ENCODE assay signal across 17 cellular contexts in genomic region chr4:113472864-113473263, GRCh38.
A peak's percentile ranks its signal among the peaks of the same experiment; 100 is the strongest.
DNase-seq lines count a peak whose midpoint lies in the region; ATAC-seq and TF ChIP-seq lines count a peak whose summit lies in the region.
"Had no signal": no experiment of that assay in that cellular context is flagged by ENCODE, and none has a peak within 500 bp of the region (broad histone marks: within the 10 kb centered on the region; RNA-seq: fewer than 3 reads in every experiment).

No MANE protein-coding gene starts in this region.

- no peaks in the 10 kb centered on the region for H3K27me3 ChIP-seq in fibroblast of lung (ENCODE audit: control insufficient read depth, insufficient read depth, low read length)
- H3K27me3 ChIP-seq: BLaER1 had no signal

- H3K36me3 Mint-ChIP-seq in glutamatergic neuron (ENCODE audit: unreplicated experiment), result peaks cover 8% of the 10 kb centered on the region

- H3K9me3 ChIP-seq in HEK293 (ENCODE audit: control insufficient read depth, insufficient read depth, low read depth, low read length) (no peaks in the 10 kb centered on the region), fibroblast of lung (ENCODE audit: control insufficient read depth, insufficient read depth, low read depth, low read length) (peaks cover 2% of the 10 kb centered on the region)

- H3K27ac Mint-ChIP-seq in glutamatergic neuron (ENCODE audit: unreplicated experiment), result no peak overlapping the region

- no peaks in the 10 kb centered on the region for H3K79me2 ChIP-seq in fibroblast of lung (ENCODE audit: control insufficient read depth, insufficient read depth, low read length)

- no peak for ATAC-seq in GM18505 (IDR thresholded peaks at IDR 0.05; ENCODE audit: unreplicated experiment)
- ATAC-seq: SK-N-SH treated with all-trans-retinoic acid at 6 μM for 48 hours had no signal

- H3K4me3 ChIP-seq in HEK293 (ENCODE audit: low read depth, low read length) (no peak overlapping the region), fibroblast of lung (replicated peaks in 1 of 4; ENCODE audit: control extremely low read depth in 1 of 4, insufficient read depth in 1 of 4, low read depth in 3 of 4, low read length in 4 of 4) (no peak overlapping the region), coronary artery (no peak overlapping the region)
- H3K4me3 ChIP-seq: BLaER1, HAP-1 had no signal

- H2AFZ ChIP-seq in fibroblast of lung (ENCODE audit: low read length), result no peak overlapping the region

- peaks cover 2% of the 10 kb centered on the region for H3K9me3 Mint-ChIP-seq in glutamatergic neuron (ENCODE audit: unreplicated experiment)

- H3K9ac ChIP-seq in fibroblast of lung (ENCODE audit: insufficient read depth, low read length), result no peak overlapping the region
- H3K9ac ChIP-seq: BLaER1 had no signal

- TF ChIP-seq POLR2A in GM18505 (IDR thresholded peaks at IDR 0.05; ENCODE audit: borderline replicate concordance, extremely low read depth, insufficient read depth, insufficient read length), result no peak

- TF ChIP-seq CTCF in HEK293 (tag by site-specific recombination; IDR thresholded peaks at IDR 0.05), result no peak
- no peak for TF ChIP-seq CTCF in fibroblast of lung (conservative IDR thresholded peaks at IDR 0.05 in 1 of 2, IDR thresholded peaks at IDR 0.05 in 1 of 2; ENCODE audit: low read depth in 1 of 2, low read length in 2 of 2)
- TF ChIP-seq CTCF in glutamatergic neuron (IDR thresholded peaks at IDR 0.05; ENCODE audit: partially characterized antibody, unreplicated experiment), result no peak
- TF ChIP-seq CTCF in coronary artery (IDR thresholded peaks at IDR 0.05), result no peak

- H3K4me1 ChIP-seq in HEK293 (ENCODE audit: control insufficient read depth, insufficient read depth, low read length), result no peaks in the 10 kb centered on the region
- peaks cover 17% of the 10 kb centered on the region for H3K4me1 ChIP-seq in fibroblast of lung (ENCODE audit: control insufficient read depth, extremely low read depth, insufficient read depth, low read length)
- H3K4me1 ChIP-seq: BLaER1 had no signal

- H3K36me3 ChIP-seq in HEK293 (ENCODE audit: control insufficient read depth in 2 of 2, insufficient read depth in 1 of 2, low read length in 2 of 2), result no peaks in the 10 kb centered on the region
- H3K36me3 ChIP-seq in fibroblast of lung (ENCODE audit: control insufficient read depth, insufficient read depth, low read length), result no peaks in the 10 kb centered on the region
- H3K36me3 ChIP-seq: HAP-1 had no signal

- DNase-seq in NCI-H446 treated with DMSO at 0.1 percent for 48 hours (lab: John Stamatoyannopoulos, UW), result peak; percentile 10
- no peak for DNase-seq in fibroblast of lung (ENCODE audit: low read depth in 2 of 2)
- DNase-seq in renal cortical epithelial cell (ENCODE audit: low read depth), result peak; percentile 65
- DNase-seq in glutamatergic neuron, result no peak
- no peak for DNase-seq in coronary artery (ENCODE audit: low spot score)
- DNase-seq in NCI-H2171 (lab: John Stamatoyannopoulos, UW), result no peak
- DNase-seq: EL, KBM-7, NCI-H1048, NCI-H187, SHP77 had no signal

- CTCF ChIA-PET in HEK293 (lab: Yijun Ruan, JAX), result no interaction called here

- no peak overlapping the region for H3K27ac ChIP-seq in HEK293 (ENCODE audit: extremely low read depth, low read depth, low read length)
- peak overlapping the region; percentile 45 for H3K27ac ChIP-seq in fibroblast of lung (ENCODE audit: insufficient read depth, low read length)
- no peak overlapping the region for H3K27ac ChIP-seq in coronary artery
- H3K27ac ChIP-seq: BLaER1, HL-60 had no signal

- no peaks in the 10 kb centered on the region for H4K20me1 ChIP-seq in fibroblast of lung (ENCODE audit: control insufficient read depth, extremely low read depth, insufficient read depth, low read length)
- H4K20me1 ChIP-seq: BLaER1 had no signal

- H3K27me3 Mint-ChIP-seq in glutamatergic neuron (ENCODE audit: unreplicated experiment), result peaks cover 2% of the 10 kb centered on the region

- H3K4me1 Mint-ChIP-seq in glutamatergic neuron (ENCODE audit: low read depth, unreplicated experiment), result peaks cover 13% of the 10 kb centered on the region

- POLR2A ChIA-PET in HEK293 (lab: Yijun Ruan, JAX), result no interaction called here

- no peak overlapping the region for H3K4me2 ChIP-seq in fibroblast of lung (ENCODE audit: extremely low read depth, insufficient read depth, low read length)
- H3K4me2 ChIP-seq: BLaER1 had no signal

- no peak overlapping the region for H3K4me3 Mint-ChIP-seq in glutamatergic neuron (ENCODE audit: unreplicated experiment)

TF ChIP-seq in HEK293, 187 proteins besides CTCF, POLR2A, EP300 and RAD21:
- peak; percentile 10; the same call in 1 of the 2 replicates for TF ChIP-seq FEZF1 (tag by site-specific recombination; IDR thresholded peaks at IDR 0.05)
- TF ChIP-seq OVOL3 (tag by site-specific recombination; IDR thresholded peaks at IDR 0.05), result no peak
- TF ChIP-seq, protein P1, sequence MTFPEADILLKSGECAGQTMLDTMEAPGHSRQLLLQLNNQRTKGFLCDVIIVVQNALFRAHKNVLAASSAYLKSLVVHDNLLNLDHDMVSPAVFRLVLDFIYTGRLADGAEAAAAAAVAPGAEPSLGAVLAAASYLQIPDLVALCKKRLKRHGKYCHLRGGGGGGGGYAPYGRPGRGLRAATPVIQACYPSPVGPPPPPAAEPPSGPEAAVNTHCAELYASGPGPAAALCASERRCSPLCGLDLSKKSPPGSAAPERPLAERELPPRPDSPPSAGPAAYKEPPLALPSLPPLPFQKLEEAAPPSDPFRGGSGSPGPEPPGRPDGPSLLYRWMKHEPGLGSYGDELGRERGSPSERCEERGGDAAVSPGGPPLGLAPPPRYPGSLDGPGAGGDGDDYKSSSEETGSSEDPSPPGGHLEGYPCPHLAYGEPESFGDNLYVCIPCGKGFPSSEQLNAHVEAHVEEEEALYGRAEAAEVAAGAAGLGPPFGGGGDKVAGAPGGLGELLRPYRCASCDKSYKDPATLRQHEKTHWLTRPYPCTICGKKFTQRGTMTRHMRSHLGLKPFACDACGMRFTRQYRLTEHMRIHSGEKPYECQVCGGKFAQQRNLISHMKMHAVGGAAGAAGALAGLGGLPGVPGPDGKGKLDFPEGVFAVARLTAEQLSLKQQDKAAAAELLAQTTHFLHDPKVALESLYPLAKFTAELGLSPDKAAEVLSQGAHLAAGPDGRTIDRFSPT (tag by site-specific recombination; IDR thresholded peaks at IDR 0.05), result no peak

Comparison
In these comparisons a context has a peak if more than half of its experiments do, and no peak if none do; other contexts are left out.
1. DNase-seq: peak in NCI-H446 treated with DMSO at 0.1 percent for 48 hours (single experiment) and renal cortical epithelial cell (single experiment); none in fibroblast of lung (0 of 2), glutamatergic neuron (single experiment), coronary artery (single experiment) and NCI-H2171 (single experiment).